ENCODE assay signal across 24 cellular contexts in genomic region chr11:30725645-30726195, GRCh38.
"Had no signal": no experiment of that assay in that cellular context is flagged by ENCODE, and none has a peak within 500 bp of the region (broad histone marks: within the 10 kb centered on the region; RNA-seq: fewer than 3 reads in every experiment).

No MANE protein-coding gene starts in this region.

- FAIRE-seq: urothelium cell line had no signal

- H3K4me3 Mint-ChIP-seq: memory B cell; naive thymus-derived CD4-positive, alpha-beta T cell; natural killer cell treated with Interleukin-12 subunit alpha and Interleukin-12 subunit beta and Interleukin-15 and Interleukin-18, amount 100 ng/mL, for 72 hours; stimulated activated naive B cell treated with anti-CD40 and anti-IgM and Interleukin-4, amounts not matched to agents 10 μg/mL and 1 μg/mL and 100 μg/mL, for 72 hours had no signal

- H3K4me3 ChIP-seq: left ventricle myocardium inferior, mucosa of descending colon, ovary, right atrium auricular region, skin epidermis, stomach, thoracic aorta, tibial artery, upper lobe of right lung had no signal

- H3K27me3 ChIP-seq: ovary, right atrium auricular region, stomach, tibial artery, upper lobe of right lung had no signal

- H3K27ac Mint-ChIP-seq: memory B cell; naive thymus-derived CD4-positive, alpha-beta T cell; natural killer cell treated with Interleukin-12 subunit alpha and Interleukin-12 subunit beta and Interleukin-15 and Interleukin-18, amount 100 ng/mL, for 72 hours; progenitor cell of endocrine pancreas; stimulated activated naive B cell treated with anti-CD40 and anti-IgM and Interleukin-4, amounts not matched to agents 10 μg/mL and 1 μg/mL and 100 μg/mL, for 72 hours had no signal

- H3K4me1 Mint-ChIP-seq: memory B cell; naive thymus-derived CD4-positive, alpha-beta T cell; stimulated activated naive B cell treated with anti-CD40 and anti-IgM and Interleukin-4, amounts not matched to agents 10 μg/mL and 1 μg/mL and 100 μg/mL, for 72 hours had no signal

- H3K27me3 Mint-ChIP-seq: memory B cell; naive thymus-derived CD4-positive, alpha-beta T cell; progenitor cell of endocrine pancreas; stimulated activated naive B cell treated with anti-CD40 and anti-IgM and Interleukin-4, amounts not matched to agents 10 μg/mL and 1 μg/mL and 100 μg/mL, for 72 hours had no signal

- ATAC-seq: mucosa of descending colon; naive thymus-derived CD4-positive, alpha-beta T cell; natural killer cell treated with Interleukin-12 subunit alpha and Interleukin-12 subunit beta and Interleukin-15 and Interleukin-18, amount 100 ng/mL, for 72 hours; sciatic nerve; stimulated activated naive B cell treated with anti-CD40 and anti-IgM and Interleukin-4, amounts not matched to agents 10 μg/mL and 1 μg/mL and 100 μg/mL, for 72 hours; stimulated activated naive CD8-positive, alpha-beta T cell treated with anti-CD3 and anti-CD28 coated beads, Interleukin-15, Interleukin-2, amounts not matched to agents 100 U/mL and 50 U/mL, for 24 hours; upper lobe of right lung had no signal

- H3K27ac ChIP-seq: left ventricle myocardium inferior, ovary, right atrium auricular region, skin epidermis, stomach, thoracic aorta, tibial artery, upper lobe of right lung had no signal

- H3K4me1 ChIP-seq: left ventricle myocardium inferior, right atrium auricular region, stomach, tibial artery, upper lobe of right lung had no signal

- H3K36me3 Mint-ChIP-seq: memory B cell; naive thymus-derived CD4-positive, alpha-beta T cell; natural killer cell treated with Interleukin-12 subunit alpha and Interleukin-12 subunit beta and Interleukin-15 and Interleukin-18, amount 100 ng/mL, for 72 hours; stimulated activated naive B cell treated with anti-CD40 and anti-IgM and Interleukin-4, amounts not matched to agents 10 μg/mL and 1 μg/mL and 100 μg/mL, for 72 hours had no signal

- DNase-seq: islet precursor cell; left ventricle myocardium inferior; midbrain; mucosa of descending colon; naive thymus-derived CD4-positive, alpha-beta T cell; ovary; stimulated activated CD4-positive, alpha-beta T cell treated with anti-CD3 and anti-CD28 coated beads, Interleukin-12 subunit alpha, Interleukin-12 subunit beta, amount 100 ng/mL, for 4 hours; stimulated activated CD4-positive, alpha-beta T cell treated with anti-CD3 and anti-CD28 coated beads, Interleukin-15, amount 100 ng/mL, for 24 hours; stimulated activated CD4-positive, alpha-beta T cell treated with anti-CD3 and anti-CD28 coated beads, Interleukin-2, amount 100 ng/mL, for 24 hours; stimulated activated CD4-positive, alpha-beta T cell treated with anti-CD3 and anti-CD28 coated beads, Interleukin-4, amount 100 ng/mL, for 1 hour; stimulated activated naive B cell treated with anti-CD40 and anti-IgM and Interleukin-4, amounts not matched to agents 10 μg/mL and 1 μg/mL and 100 μg/mL, for 72 hours; stimulated activated naive CD8-positive, alpha-beta T cell treated with anti-CD3 and anti-CD28 coated beads, Interleukin-15, Interleukin-2, amounts not matched to agents 100 U/mL and 50 U/mL, for 24 hours; stomach; tibial artery; trophoblast cell; upper lobe of right lung had no signal

- H3K9me3 ChIP-seq: left ventricle myocardium inferior, mucosa of descending colon, ovary, right atrium auricular region, stomach, thoracic aorta, tibial artery, upper lobe of right lung had no signal

- H3K36me3 ChIP-seq: left ventricle myocardium inferior, ovary, right atrium auricular region, stomach, thoracic aorta, tibial artery, upper lobe of right lung had no signal
